14 cellular contexts compared by ENCODE assay signal in genomic region chr1:183227382-183227781, GRCh38. TPM values are rescaled to one million over a fixed set of nuclear protein-coding genes. Genes with fewer than 3 reads are reported as not detected.
DNase-seq lines count a peak whose midpoint lies in the region; ATAC-seq and TF ChIP-seq lines count a peak whose summit lies in the region.
"Had no signal": no experiment of that assay in that cellular context is flagged by ENCODE, and none has a peak within 500 bp of the region (broad histone marks: within the 10 kb centered on the region; RNA-seq: fewer than 3 reads in every experiment).

No MANE protein-coding gene starts in this region.

- no peak for TF ChIP-seq POLR2A in breast epithelium (IDR thresholded peaks at IDR 0.05)

- WGBS in mammary epithelial cell (ENCODE audit: low coverage, missing lambda C conversion rate) = over 99% methylated on average over 10 of the region's 10 CpGs
- WGBS in mesenchymal stem cell = 89% methylated on average over 9 of the region's 10 CpGs

- no peaks in the 10 kb centered on the region for H3K79me1 ChIP-seq in mesenchymal stem cell (replicated peaks; ENCODE audit: low read length, poor library complexity, severe bottlenecking)

- H4K8ac ChIP-seq in mesenchymal stem cell (ENCODE audit: low read length) = no peak overlapping the region

- no peak overlapping the region for H2AK5ac ChIP-seq in mesenchymal stem cell (ENCODE audit: low read length, severe bottlenecking)

- BruUV-seq in MCF 10A (replicated peaks; lab: Mats Ljungman, UMichigan) (no TSS peak), mammary epithelial cell (replicated peaks; lab: Mats Ljungman, UMichigan) (TSS peak; percentile 34)

- H3K79me2 ChIP-seq in mammary epithelial cell (ENCODE audit: insufficient read depth, low read length) = peaks cover 34% of the 10 kb centered on the region

- no peak overlapping the region for H3K4me3 Mint-ChIP-seq in MCF 10A (ENCODE audit: unreplicated experiment)
- H3K4me3 Mint-ChIP-seq: CD14-positive monocyte; CD8-positive, alpha-beta T cell; HFFc6 had no signal

- no peaks in the 10 kb centered on the region for H3K9me3 Mint-ChIP-seq in MCF 10A (ENCODE audit: unreplicated experiment)
- H3K9me3 Mint-ChIP-seq: CD14-positive monocyte; CD8-positive, alpha-beta T cell; HFFc6 had no signal

- no peak overlapping the region for H3K4me2 ChIP-seq in mammary epithelial cell (ENCODE audit: insufficient read depth, low read depth, low read length)
- H3K4me2 ChIP-seq in mesenchymal stem cell (ENCODE audit: low read length, poor library complexity, severe bottlenecking) = no peak overlapping the region

- peaks cover 74% of the 10 kb centered on the region for H3K36me3 Mint-ChIP-seq in MCF 10A (ENCODE audit: insufficient read depth, unreplicated experiment)
- H3K36me3 Mint-ChIP-seq: CD14-positive monocyte; CD8-positive, alpha-beta T cell had no signal

- no peak overlapping the region for H3K4me3 ChIP-seq in breast epithelium
- H3K4me3 ChIP-seq in mammary epithelial cell (replicated peaks in 1 of 3; ENCODE audit: insufficient read depth in 1 of 3, low read depth in 2 of 3, low read length in 3 of 3) = no peak overlapping the region
- no peak overlapping the region for H3K4me3 ChIP-seq in mesenchymal stem cell (ENCODE audit: insufficient read depth in 1 of 2, low read depth in 1 of 2, low read length in 2 of 2)
- H3K4me3 ChIP-seq: GM12878 had no signal

- no peaks in the 10 kb centered on the region for H4K20me1 ChIP-seq in mammary epithelial cell (ENCODE audit: insufficient read depth, low read length)

- no peak overlapping the region for H2BK5ac ChIP-seq in mesenchymal stem cell (ENCODE audit: low read depth, low read length, poor library complexity, severe bottlenecking)

- H3K4me1 Mint-ChIP-seq in MCF 10A (ENCODE audit: insufficient read depth, unreplicated experiment) = peaks cover 19% of the 10 kb centered on the region
- H3K4me1 Mint-ChIP-seq: CD14-positive monocyte had no signal

- H3K14ac ChIP-seq in mesenchymal stem cell (ENCODE audit: low read length in 2 of 2) = no peak overlapping the region

- H2BK12ac ChIP-seq in mesenchymal stem cell (ENCODE audit: low read length in 2 of 2) = no peak overlapping the region

- H3K9me3 ChIP-seq in breast epithelium (no peaks in the 10 kb centered on the region), mammary epithelial cell (replicated peaks; ENCODE audit: insufficient read depth, low read length) (no peaks in the 10 kb centered on the region), mesenchymal stem cell (ENCODE audit: control insufficient read depth, low read length) (no peaks in the 10 kb centered on the region)

- H3K18ac ChIP-seq in mesenchymal stem cell (ENCODE audit: low read depth in 1 of 2, low read length in 2 of 2) = peak overlapping the region; percentile 16 to 28

- no peak overlapping the region for H3K23ac ChIP-seq in mesenchymal stem cell (ENCODE audit: low read length in 2 of 2)

- H3K4me1 ChIP-seq in breast epithelium (no peaks in the 10 kb centered on the region), mammary epithelial cell (ENCODE audit: insufficient read depth, low read length) (peaks cover 45% of the 10 kb centered on the region), mesenchymal stem cell (ENCODE audit: control insufficient read depth, insufficient read depth, low read depth, low read length) (peaks cover 6% of the 10 kb centered on the region)

- no peak overlapping the region for H3K9ac ChIP-seq in mammary epithelial cell (ENCODE audit: insufficient read depth, low read length)
- H3K9ac ChIP-seq in mesenchymal stem cell (ENCODE audit: low read length) = no peak overlapping the region

- H3K27ac ChIP-seq in breast epithelium (peak overlapping the region in 1 of 2 donors; percentile 16), mammary epithelial cell (ENCODE audit: insufficient read depth, low read depth, low read length) (no peak overlapping the region), mesenchymal stem cell (ENCODE audit: low read length, poor library complexity, severe bottlenecking) (no peak overlapping the region)
- H3K27ac ChIP-seq: 22Rv1 had no signal

- H3K27me3 Mint-ChIP-seq in MCF 10A (ENCODE audit: insufficient read depth, unreplicated experiment) = no peaks in the 10 kb centered on the region

- POLR2A ChIA-PET in MCF 10A (lab: Yijun Ruan, JAX) = interaction anchor here (0.6 to 1.6 kb wide), 8 partner anchors 9 to 265 kb away, joined by 3 to 10 read pairs (median 6); no protein-coding TSS in a partner anchor

- no peak for TF ChIP-seq CTCF in MCF 10A (IDR thresholded peaks at IDR 0.05; ENCODE audit: unreplicated experiment)
- TF ChIP-seq CTCF in breast epithelium (IDR thresholded peaks at IDR 0.05) = no peak
- no peak for TF ChIP-seq CTCF in mammary epithelial cell (conservative IDR thresholded peaks at IDR 0.05 in 1 of 2, IDR thresholded peaks at IDR 0.05 in 1 of 2; ENCODE audit: extremely low read depth in 1 of 2, insufficient read depth in 1 of 2, low read depth in 1 of 2, low read length in 2 of 2)

- peak overlapping the region; percentile 1 for H4K91ac ChIP-seq in mesenchymal stem cell (ENCODE audit: low read length)

- no peaks in the 10 kb centered on the region for H3K27me3 ChIP-seq in breast epithelium
- H3K27me3 ChIP-seq in mammary epithelial cell (ENCODE audit: insufficient read depth, low read length) = no peaks in the 10 kb centered on the region
- H3K27me3 ChIP-seq in mesenchymal stem cell (ENCODE audit: control insufficient read depth in 1 of 2, insufficient read depth in 1 of 2, low read length in 2 of 2) = no peaks in the 10 kb centered on the region

- H3K4ac ChIP-seq in mesenchymal stem cell (ENCODE audit: low read depth in 1 of 2, low read length in 2 of 2) = no peak overlapping the region

- CTCF ChIA-PET in MCF 10A (lab: Yijun Ruan, JAX) (interaction anchor here (0.6 to 5.6 kb wide), 17 partner anchors 8 to 265 kb away, joined by 3 to 33 read pairs (median 4); no protein-coding TSS in a partner anchor), mammary epithelial cell (lab: Charles Lee; ENCODE audit: low non-redundant PET) (no interaction called here)

- in situ Hi-C loops in mammary epithelial cell (cut with MboI; ENCODE audit: low sequenced_read_pairs in 2 of 2) = loop anchor here in 1 of 2 donors (10.0 kb wide), 1 partner anchor 353 kb away; no protein-coding TSS in a partner anchor

- no peaks in the 10 kb centered on the region for H3K36me3 ChIP-seq in breast epithelium
- H3K36me3 ChIP-seq in mammary epithelial cell (ENCODE audit: insufficient read depth, low read length) = peaks cover 83% of the 10 kb centered on the region
- no peaks in the 10 kb centered on the region for H3K36me3 ChIP-seq in mesenchymal stem cell (ENCODE audit: control insufficient read depth in 1 of 2, insufficient read depth in 2 of 2, low read depth in 1 of 2, low read length in 2 of 2)

- dilution Hi-C loops in mammary epithelial cell (cut with HindIII; ENCODE audit: low sequenced_read_pairs) = no loop called here

- H2BK120ac ChIP-seq in mesenchymal stem cell (ENCODE audit: low read depth, low read length) = no peak overlapping the region

- H2AFZ ChIP-seq in mammary epithelial cell (ENCODE audit: low read depth, low read length) (no peak overlapping the region), mesenchymal stem cell (ENCODE audit: low read depth, low read length) (no peak overlapping the region)

- H3K27ac Mint-ChIP-seq in MCF 10A (ENCODE audit: low read depth, unreplicated experiment) = peak overlapping the region; percentile 74
- H3K27ac Mint-ChIP-seq: CD8-positive, alpha-beta T cell; HFFc6 had no signal

- no peak overlapping the region for H2BK15ac ChIP-seq in mesenchymal stem cell (ENCODE audit: low read depth, poor library complexity, severe bottlenecking)

- intact Hi-C loops in MCF 10A (cut with micrococcal nuclease) (no loop called here), breast epithelium (cut with DNase I; ENCODE audit: low total_unique reads) (no loop called here), mammary epithelial cell (cut with micrococcal nuclease) (no loop called here), head of caudate nucleus (cut with DNase I) (no loop called here)

- DNase-seq in MCF 10A (ENCODE audit: unreplicated experiment) (no peak), breast epithelium (ENCODE audit: low spot score in 2 of 2) (no peak), mammary epithelial cell (no peak), mesenchymal stem cell (no peak), head of caudate nucleus (no peak), iPS-NIHi7 (ENCODE audit: extremely low spot score) (no peak)
- no peak for DNase-seq in stimulated activated CD4-positive, alpha-beta T cell treated with anti-CD3 and anti-CD28 coated beads, Interleukin-12 subunit alpha, Interleukin-12 subunit beta, amount 100 ng/mL, for 4 hours
- DNase-seq: GF-D8 had no signal

- ATAC-seq in GM21367 (IDR thresholded peaks at IDR 0.05; ENCODE audit: unreplicated experiment) = no peak

RNA-seq across cellular contexts. Expression of gene LAMC2, which starts 41.3 kb away (rescaled TPM):
- 751 and 884 TPM in 2 replicates for total RNA-seq in MCF 10A (2022)
- total RNA-seq in breast epithelium = 10 to 100 TPM in 2 of 3 donors, 1 to 10 TPM in 1; 3.0 to 20.3 (median 16.4) TPM
- total RNA-seq in mammary epithelial cell = 1,000 to 10,000 TPM; 1,201 to 2,277 TPM
- 1,668 TPM for polyA plus RNA-seq in mammary epithelial cell
- 2,109 TPM for polyA minus RNA-seq in mammary epithelial cell
- 0.37 TPM for polyA plus RNA-seq in mesenchymal stem cell (2013, experiment 1 of 2)
- polyA plus RNA-seq in mesenchymal stem cell (2013, experiment 2 of 2) = 0.38 TPM
- total RNA-seq: CD8-positive, alpha-beta T cell had no signal
- polyA plus RNA-seq: CD14-positive monocyte had no signal

Comparison
In these comparisons a context has a peak if more than half of its experiments do, and no peak if none do; other contexts are left out.
1. RNA of gene LAMC2, which starts 41.3 kb away (total RNA-seq): 1,201 to 2,277 TPM in mammary epithelial cell and 751 to 884 TPM in MCF 10A; 3.0 to 20.3 TPM in breast epithelium; every median in the first group is over 10 times any median in the second.